In the genomic region with DNA sequence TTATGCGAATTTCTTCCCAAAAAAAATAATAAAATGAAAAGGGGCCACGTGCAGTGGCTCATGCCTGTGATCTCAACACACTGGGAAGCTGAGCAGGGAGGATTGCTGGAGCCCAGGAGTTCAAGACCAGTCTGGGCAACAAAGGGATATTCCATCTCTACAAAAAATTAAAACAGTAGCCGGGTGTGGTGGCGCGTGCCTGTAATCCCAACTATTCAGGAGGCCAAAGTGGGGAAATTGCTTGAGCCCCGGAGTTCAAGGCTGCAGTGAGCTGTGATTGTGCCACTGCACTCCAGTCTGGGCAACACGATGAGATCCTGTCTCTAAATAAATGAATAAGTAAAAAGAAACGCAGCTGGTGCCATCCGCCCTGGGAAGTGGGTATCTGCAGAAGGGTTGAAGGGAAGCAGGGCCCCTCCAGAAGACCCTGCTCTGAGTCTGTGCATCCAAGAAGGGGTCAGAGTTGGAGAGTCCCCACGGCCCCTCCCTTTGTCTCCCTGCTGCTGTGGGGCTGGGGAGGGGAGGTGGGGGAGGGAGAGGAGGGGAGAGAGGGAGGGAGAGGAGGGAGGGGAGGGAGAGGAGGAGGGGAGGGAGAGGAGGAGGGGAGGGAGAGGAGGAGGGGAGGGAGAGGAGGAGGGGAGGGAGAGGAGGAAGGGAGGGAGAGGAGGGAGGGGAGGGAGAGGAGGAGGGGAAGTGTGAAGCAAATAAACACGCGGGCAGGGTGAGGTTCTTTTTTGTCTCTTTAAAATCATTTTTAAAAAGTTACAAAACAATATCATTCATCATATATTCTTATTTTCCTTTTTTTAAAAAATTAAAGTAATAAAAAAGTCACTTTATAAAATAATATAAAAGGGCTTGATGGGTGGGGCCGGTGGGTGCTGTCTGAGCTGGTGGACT, we compare ENCODE assay signal across 41 cellular contexts. TPM values are rescaled to one million over a fixed set of nuclear protein-coding genes. Genes with fewer than 3 reads are reported as not detected.
"Had no signal": no experiment of that assay in that cellular context is flagged by ENCODE, and none has a peak within 500 bp of the region (broad histone marks: within the 10 kb centered on the region; RNA-seq: fewer than 3 reads in every experiment).

No MANE protein-coding gene starts in this region.

- H3K27ac Mint-ChIP-seq: activated B cell treated with CpG ODN at 0.5 μM for 24 hours; activated CD8-positive, alpha-beta T cell treated with anti-CD3 and anti-CD28 coated beads, Interleukin-2, amount 10 ng/mL, durations not matched to agents 7 days and 5 days; activated naive CD4-positive, alpha-beta T cell treated with anti-CD3 and anti-CD28 coated beads for 36 hours; activated naive CD4-positive, alpha-beta T cell treated with anti-CD3 and anti-CD28 coated beads, Interleukin-2, amount 50 U/mL, for 72 hours; activated T-cell treated with anti-CD3 and anti-CD28 coated beads, Interleukin-2, amount 50 U/mL, for 24 hours; activated T-helper 1 cell treated with anti-CD3 and anti-CD28 coated beads, Interleukin-12 subunit alpha, Interleukin-12 subunit beta, Interleukin-2, Interleukin-4 antibody, amounts not matched to agents 30 ng/mL and 10 ng/mL and 1 ng/mL, durations not matched to agents 14 hours and 24 hours and 36 hours had no signal

- ATAC-seq: activated CD8-positive, alpha-beta T cell treated with anti-CD3 and anti-CD28 coated beads, Interleukin-2, amount 10 ng/mL, durations not matched to agents 7 days and 5 days; activated naive CD4-positive, alpha-beta T cell treated with anti-CD3 and anti-CD28 coated beads, Interleukin-2, amount 50 U/mL, for 72 hours; PC-3; Right ventricle myocardium inferior; SK-N-SH treated with all-trans-retinoic acid at 6 μM for 48 hours had no signal

- DNase-seq: activated B cell treated with CpG ODN at 0.5 μM for 24 hours; activated CD4-positive, alpha-beta T cell treated with anti-CD3 and anti-CD28 coated beads for 48 hours; activated CD4-positive, alpha-beta T cell treated with anti-CD3 and anti-CD28 coated beads, Interleukin-2, amount 50 U/mL, for 4 hours; activated CD4-positive, CD25-positive, alpha-beta regulatory T cell treated with anti-CD3 and anti-CD28 coated beads, Interleukin-2, amount 50 U/mL, for 72 hours; activated CD8-positive, alpha-beta T cell treated with anti-CD3 and anti-CD28 coated beads, Interleukin-2, amount 10 ng/mL, durations not matched to agents 7 days and 5 days; activated gamma-delta T cell treated with Interleukin-2 at 50 U/mL for 16 hours; activated naive CD4-positive, alpha-beta T cell treated with anti-CD3 and anti-CD28 coated beads for 36 hours; activated T-cell treated with anti-CD3 and anti-CD28 coated beads, Interleukin-2, amount 50 U/mL, for 24 hours; adrenal gland; anterior cingulate cortex; central memory CD4-positive, alpha-beta T cell; MM.1S; MV-4-11; NCI-H1092; NCI-H1436 treated with DMSO at 0.1 percent for 48 hours; NCI-H1694 treated with DMSO at 0.1 percent for 48 hours; NCI-H2029; NCI-H2107; NCI-H345; NCI-H524 treated with DMSO at 0.1 percent for 48 hours; NCI-H748 treated with DMSO at 0.1 percent for 48 hours; NK-92 treated with Interleukin-12 subunit alpha and Interleukin-12 subunit beta, amount 100 ng/mL, for 24 hours; PC-3; Peyer's patch; RPMI8226; SIG-M5; SW 1271; T-helper 1 cell; T-helper 2 cell; T-helper 9 cell had no signal

- H3K4me3 Mint-ChIP-seq: activated B cell treated with CpG ODN at 0.5 μM for 24 hours; activated CD8-positive, alpha-beta T cell treated with anti-CD3 and anti-CD28 coated beads, Interleukin-2, amount 10 ng/mL, durations not matched to agents 7 days and 5 days; activated naive CD4-positive, alpha-beta T cell treated with anti-CD3 and anti-CD28 coated beads for 36 hours; activated T-cell treated with anti-CD3 and anti-CD28 coated beads, Interleukin-2, amount 50 U/mL, for 24 hours; activated T-helper 1 cell treated with anti-CD3 and anti-CD28 coated beads, Interleukin-12 subunit alpha, Interleukin-12 subunit beta, Interleukin-2, Interleukin-4 antibody, amounts not matched to agents 30 ng/mL and 10 ng/mL and 1 ng/mL, durations not matched to agents 14 hours and 24 hours and 36 hours; brain had no signal

- H3K4me1 Mint-ChIP-seq: activated B cell treated with CpG ODN at 0.5 μM for 24 hours had no signal

- H3K27me3 Mint-ChIP-seq: activated T-cell treated with anti-CD3 and anti-CD28 coated beads, Interleukin-2, amount 50 U/mL, for 24 hours had no signal

- H3K9me3 Mint-ChIP-seq: activated B cell treated with CpG ODN at 0.5 μM for 24 hours; activated naive CD4-positive, alpha-beta T cell treated with anti-CD3 and anti-CD28 coated beads for 36 hours; activated naive CD4-positive, alpha-beta T cell treated with anti-CD3 and anti-CD28 coated beads, Interleukin-2, amount 50 U/mL, for 72 hours; activated T-cell treated with anti-CD3 and anti-CD28 coated beads, Interleukin-2, amount 50 U/mL, for 24 hours; activated T-helper 1 cell treated with anti-CD3 and anti-CD28 coated beads, Interleukin-12 subunit alpha, Interleukin-12 subunit beta, Interleukin-2, Interleukin-4 antibody, amounts not matched to agents 30 ng/mL and 10 ng/mL and 1 ng/mL, durations not matched to agents 14 hours and 24 hours and 36 hours had no signal

- H3K36me3 Mint-ChIP-seq: activated naive CD4-positive, alpha-beta T cell treated with anti-CD3 and anti-CD28 coated beads, Interleukin-2, amount 50 U/mL, for 72 hours; brain had no signal

- H3K27ac ChIP-seq: adrenal gland, KMS-11, Peyer's patch, VCaP had no signal

RNA-seq across cellular contexts. Expression of a gene that starts 5.0 kb away (rescaled TPM):
- total RNA-seq: activated B cell treated with CpG ODN at 0.5 μM for 24 hours; activated CD8-positive, alpha-beta T cell treated with anti-CD3 and anti-CD28 coated beads, Interleukin-2, amount 10 ng/mL, durations not matched to agents 7 days and 5 days; activated naive CD4-positive, alpha-beta T cell treated with anti-CD3 and anti-CD28 coated beads for 36 hours; activated naive CD4-positive, alpha-beta T cell treated with anti-CD3 and anti-CD28 coated beads, Interleukin-2, amount 50 U/mL, for 72 hours; adrenal gland; bronchial epithelial cell; LHCN-M2; NCI-H460; PC-3; SK-MEL-5 had no signal

RNA-seq across cellular contexts. Expression of a gene that starts 9.0 kb away (rescaled TPM):
- total RNA-seq: activated B cell treated with CpG ODN at 0.5 μM for 24 hours, bronchial epithelial cell, PC-3 had no signal
